8 cellular contexts compared by ENCODE assay signal in genomic region chr6:106098383-106099234, GRCh38. TPM values are rescaled to one million over a fixed set of nuclear protein-coding genes. Genes with fewer than 3 reads are reported as not detected.
DNase-seq lines count a peak whose midpoint lies in the region; ATAC-seq and TF ChIP-seq lines count a peak whose summit lies in the region.

No MANE protein-coding gene starts in this region.

- peak overlapping the region; percentile 38 for H3K4me3 ChIP-seq in HUES6 (ENCODE audit: low read depth, low read length)
- H3K4me3 ChIP-seq in endocrine pancreas (ENCODE audit: control insufficient read depth, insufficient read depth, low read length), result peak overlapping the region; percentile 67
- peak overlapping the region; percentile 66 for H3K4me3 ChIP-seq in osteoblast (ENCODE audit: insufficient read depth, low read length)
- H3K4me3 ChIP-seq in upper lobe of right lung, result peak overlapping the region; percentile 51

- peak overlapping the region; percentile 88 for H2AFZ ChIP-seq in osteoblast (ENCODE audit: low read length)

- H3K4me3 Mint-ChIP-seq in activated CD4-positive, alpha-beta T cell treated with anti-CD3 and anti-CD28 coated beads, Interleukin-2, amount 10 ng/mL, durations not matched to agents 7 days and 5 days, result peak overlapping the region; percentile 84

- TF ChIP-seq CTCF in osteoblast (IDR thresholded peaks at IDR 0.05; ENCODE audit: extremely low read depth, low read depth, low read length), result no peak
- TF ChIP-seq CTCF in upper lobe of right lung (IDR thresholded peaks at IDR 0.05), result no peak

- no peaks in the 10 kb centered on the region for H4K20me1 ChIP-seq in osteoblast (ENCODE audit: insufficient read depth, low read length)

- H3K4me1 ChIP-seq in HUES6 (ENCODE audit: control insufficient read depth, insufficient read depth, low read length), result peaks cover 37% of the 10 kb centered on the region
- no peaks in the 10 kb centered on the region for H3K4me1 ChIP-seq in endocrine pancreas (ENCODE audit: control insufficient read depth, insufficient read depth, low read length)
- H3K4me1 ChIP-seq in osteoblast (ENCODE audit: insufficient read depth, low read length), result peaks cover 26% of the 10 kb centered on the region
- H3K4me1 ChIP-seq in upper lobe of right lung, result peaks cover 28% of the 10 kb centered on the region

- peaks cover 74% of the 10 kb centered on the region for H3K36me3 Mint-ChIP-seq in activated CD4-positive, alpha-beta T cell treated with anti-CD3 and anti-CD28 coated beads, Interleukin-2, amount 10 ng/mL, durations not matched to agents 7 days and 5 days (ENCODE audit: low read depth)

- ATAC-seq in GM18907 (IDR thresholded peaks at IDR 0.05; ENCODE audit: unreplicated experiment) (peak; percentile 34), upper lobe of right lung (peak; percentile 88), HG02938 (IDR thresholded peaks at IDR 0.05; ENCODE audit: unreplicated experiment) (no peak)

- POLR2A ChIA-PET in activated CD4-positive, alpha-beta T cell treated with anti-CD3 and anti-CD28 coated beads, Interleukin-2, amount 10 ng/mL, durations not matched to agents 7 days and 5 days (lab: Charles Lee), result interaction anchor here (0.6 to 1.4 kb wide), 8 partner anchors 18 to 286 kb away, joined by 3 to 4 read pairs (median 3); no protein-coding TSS in a partner anchor

- DNase-seq in activated CD4-positive, alpha-beta T cell treated with anti-CD3 and anti-CD28 coated beads, Interleukin-2, amount 10 ng/mL, durations not matched to agents 7 days and 5 days, result peak; percentile 77
- DNase-seq in osteoblast (ENCODE audit: insufficient read length, low spot score, missing footprints) (no peak), upper lobe of right lung (no peak), NCI-H2227 treated with DMSO at 0.1 percent for 48 hours (lab: John Stamatoyannopoulos, UW) (no peak)

- H3K9ac ChIP-seq in HUES6 (ENCODE audit: low read length), result peak overlapping the region; percentile 29
- no peak overlapping the region for H3K9ac ChIP-seq in endocrine pancreas (ENCODE audit: control insufficient read depth, insufficient read depth, low read length)

- peaks cover 90% of the 10 kb centered on the region for H3K4me1 Mint-ChIP-seq in activated CD4-positive, alpha-beta T cell treated with anti-CD3 and anti-CD28 coated beads, Interleukin-2, amount 10 ng/mL, durations not matched to agents 7 days and 5 days

- CTCF ChIA-PET in activated CD4-positive, alpha-beta T cell treated with anti-CD3 and anti-CD28 coated beads, Interleukin-2, amount 10 ng/mL, durations not matched to agents 7 days and 5 days (lab: Charles Lee), result interaction anchor here (0.5 to 2.1 kb wide), 11 partner anchors 12 to 241 kb away, joined by 3 to 9 read pairs (median 3); partner anchors contain the start of gene PRDM1

- H3K9me3 ChIP-seq in HUES6 (ENCODE audit: control insufficient read depth, insufficient read depth, low read depth, low read length) (no peaks in the 10 kb centered on the region), endocrine pancreas (ENCODE audit: control insufficient read depth, low read length) (no peaks in the 10 kb centered on the region), osteoblast (ENCODE audit: low read depth, low read length) (no peaks in the 10 kb centered on the region), upper lobe of right lung (no peaks in the 10 kb centered on the region)

- H3K4me2 ChIP-seq in osteoblast (ENCODE audit: insufficient read depth, low read length), result peak overlapping the region; percentile 79

- no peaks in the 10 kb centered on the region for H3K36me3 ChIP-seq in HUES6 (ENCODE audit: control insufficient read depth, insufficient read depth, low read length)
- H3K36me3 ChIP-seq in endocrine pancreas (ENCODE audit: control insufficient read depth, insufficient read depth, low read length), result no peaks in the 10 kb centered on the region
- no peaks in the 10 kb centered on the region for H3K36me3 ChIP-seq in osteoblast (ENCODE audit: insufficient read depth, low read length)
- H3K36me3 ChIP-seq in upper lobe of right lung, result peaks cover 6% of the 10 kb centered on the region

- H3K79me2 ChIP-seq in osteoblast (ENCODE audit: insufficient read depth, low read length), result no peaks in the 10 kb centered on the region

- H3K27ac ChIP-seq in HUES6 (ENCODE audit: low read depth, low read length) (peak overlapping the region; percentile 30; the same call in 1 of the 2 replicates), osteoblast (ENCODE audit: low read depth, low read length) (peak overlapping the region; percentile 80), upper lobe of right lung (peak overlapping the region; percentile 83)

- no peaks in the 10 kb centered on the region for H3K9me3 Mint-ChIP-seq in activated CD4-positive, alpha-beta T cell treated with anti-CD3 and anti-CD28 coated beads, Interleukin-2, amount 10 ng/mL, durations not matched to agents 7 days and 5 days

- H3K27me3 ChIP-seq in HUES6 (ENCODE audit: control insufficient read depth, insufficient read depth, low read length) (peaks cover 6% of the 10 kb centered on the region; the same call in 1 of the 2 replicates), endocrine pancreas (ENCODE audit: control insufficient read depth, insufficient read depth, low read length) (peaks cover 4% of the 10 kb centered on the region), osteoblast (ENCODE audit: insufficient read depth, low read length) (no peaks in the 10 kb centered on the region), upper lobe of right lung (peaks cover 27% of the 10 kb centered on the region)

- intact Hi-C loops in upper lobe of right lung (cut with DNase I), result no loop called here

- H3K27ac Mint-ChIP-seq in activated CD4-positive, alpha-beta T cell treated with anti-CD3 and anti-CD28 coated beads, Interleukin-2, amount 10 ng/mL, durations not matched to agents 7 days and 5 days, result peak overlapping the region; percentile 95

- H3K27me3 Mint-ChIP-seq in activated CD4-positive, alpha-beta T cell treated with anti-CD3 and anti-CD28 coated beads, Interleukin-2, amount 10 ng/mL, durations not matched to agents 7 days and 5 days, result no peaks in the 10 kb centered on the region

RNA-seq across cellular contexts. Expression of gene PRDM1, which starts 12.5 kb away (rescaled TPM):
- total RNA-seq in activated CD4-positive, alpha-beta T cell treated with anti-CD3 and anti-CD28 coated beads, Interleukin-2, amount 10 ng/mL, durations not matched to agents 7 days and 5 days, result 10 to 100 TPM; 27.1 to 30.8 TPM
- total RNA-seq in osteoblast, result 1.8 and 2.5 TPM in 2 replicates
- 17.5 TPM for total RNA-seq in upper lobe of right lung

Comparison
In these comparisons a context has a peak if more than half of its experiments do, and no peak if none do; other contexts are left out.
1. H3K27ac ChIP-seq: peak in every context shown above with its lines; median percentile 83 in upper lobe of right lung; 80 in osteoblast; 30 in HUES6.